Comparison of ENCODE assay signal across 26 cellular contexts in the genomic region with DNA sequence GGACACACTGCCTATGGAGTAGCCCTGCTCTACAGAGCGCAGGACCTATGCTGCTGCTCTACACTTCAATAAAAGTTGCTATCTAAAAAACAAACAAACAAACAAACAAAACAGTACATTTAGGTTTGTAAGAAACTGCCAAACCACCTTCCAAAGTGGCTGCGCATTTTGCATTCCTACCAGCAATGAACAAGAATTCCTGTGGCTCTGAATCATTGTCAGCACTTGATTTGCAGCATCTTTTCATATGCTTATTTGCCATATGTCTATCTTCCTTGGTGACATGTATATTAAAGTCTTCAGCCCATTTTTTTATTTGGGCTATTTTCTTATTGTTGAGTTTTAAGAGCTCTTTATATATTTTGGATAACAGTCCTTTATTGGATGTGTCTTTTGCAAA.
"Had no signal": no experiment of that assay in that cellular context is flagged by ENCODE, and none has a peak within 500 bp of the region (broad histone marks: within the 10 kb centered on the region; RNA-seq: fewer than 3 reads in every experiment).

No MANE protein-coding gene starts in this region.

- H3K4me1 ChIP-seq: ascending aorta, esophagus squamous epithelium had no signal

- ATAC-seq: activated CD4-positive, CD25-positive, alpha-beta regulatory T cell treated with anti-CD3 and anti-CD28 coated beads, Interleukin-2, amount 50 U/mL, for 24 hours; activated CD8-positive, alpha-beta T cell treated with anti-CD3 and anti-CD28 coated beads for 36 hours; activated T-cell treated with anti-CD3 and anti-CD28 coated beads, Interleukin-2, amount 50 U/mL, for 4 hours; activated T-helper 17 cell treated with anti-CD3 and anti-CD28 coated beads, Interleukin-2, amount 50 U/mL, for 72 hours; effector memory CD8-positive, alpha-beta T cell; T-helper 17 cell had no signal

- H3K36me3 ChIP-seq: ascending aorta, brain microvascular endothelial cell, esophagus squamous epithelium had no signal

- H3K27ac ChIP-seq: ascending aorta, brain microvascular endothelial cell, epithelial cell of prostate, esophagus squamous epithelium, WERI-Rb-1 had no signal

- H3K9me3 ChIP-seq: ascending aorta had no signal

- H3K27me3 ChIP-seq: ascending aorta, brain microvascular endothelial cell, esophagus squamous epithelium had no signal

- DNase-seq: activated B cell treated with CpG ODN at 0.5 μM for 24 hours; activated CD4-positive, alpha-beta T cell treated with anti-CD3 and anti-CD28 coated beads for 48 hours; activated CD4-positive, alpha-beta T cell treated with anti-CD3 and anti-CD28 coated beads, Interleukin-2, amount 50 U/mL, for 1 hour; activated CD4-positive, alpha-beta T cell treated with anti-CD3 and anti-CD28 coated beads, Interleukin-2, amount 50 U/mL, for 48 hours; activated CD8-positive, alpha-beta memory T cell treated with anti-CD3 and anti-CD28 coated beads for 24 hours; activated CD8-positive, alpha-beta T cell treated with anti-CD3 and anti-CD28 coated beads for 36 hours; activated effector memory CD4-positive, alpha-beta T cell treated with Interleukin-2 at 50 U/mL for 16 hours; activated gamma-delta T cell treated with Interleukin-2 at 50 U/mL for 16 hours; activated naive CD4-positive, alpha-beta T cell treated with anti-CD3 and anti-CD28 coated beads, Interleukin-2, amount 50 U/mL, for 16 hours; activated naive CD4-positive, alpha-beta T cell treated with Interleukin-2 at 50 U/mL for 16 hours; activated T-cell treated with anti-CD3 and anti-CD28 coated beads, Interleukin-2, amount 50 U/mL, for 4 hours; brain microvascular endothelial cell; cortex of kidney; dermis blood vessel endothelial cell; effector CD4-positive, alpha-beta T cell; effector memory CD8-positive, alpha-beta T cell; esophagus squamous epithelium; head of caudate nucleus; T-helper 1 cell; T-helper 17 cell; T1000; WERI-Rb-1 had no signal

- H3K4me3 ChIP-seq: ascending aorta, esophagus squamous epithelium had no signal
